8 cellular contexts compared by ENCODE assay signal in the genomic region with DNA sequence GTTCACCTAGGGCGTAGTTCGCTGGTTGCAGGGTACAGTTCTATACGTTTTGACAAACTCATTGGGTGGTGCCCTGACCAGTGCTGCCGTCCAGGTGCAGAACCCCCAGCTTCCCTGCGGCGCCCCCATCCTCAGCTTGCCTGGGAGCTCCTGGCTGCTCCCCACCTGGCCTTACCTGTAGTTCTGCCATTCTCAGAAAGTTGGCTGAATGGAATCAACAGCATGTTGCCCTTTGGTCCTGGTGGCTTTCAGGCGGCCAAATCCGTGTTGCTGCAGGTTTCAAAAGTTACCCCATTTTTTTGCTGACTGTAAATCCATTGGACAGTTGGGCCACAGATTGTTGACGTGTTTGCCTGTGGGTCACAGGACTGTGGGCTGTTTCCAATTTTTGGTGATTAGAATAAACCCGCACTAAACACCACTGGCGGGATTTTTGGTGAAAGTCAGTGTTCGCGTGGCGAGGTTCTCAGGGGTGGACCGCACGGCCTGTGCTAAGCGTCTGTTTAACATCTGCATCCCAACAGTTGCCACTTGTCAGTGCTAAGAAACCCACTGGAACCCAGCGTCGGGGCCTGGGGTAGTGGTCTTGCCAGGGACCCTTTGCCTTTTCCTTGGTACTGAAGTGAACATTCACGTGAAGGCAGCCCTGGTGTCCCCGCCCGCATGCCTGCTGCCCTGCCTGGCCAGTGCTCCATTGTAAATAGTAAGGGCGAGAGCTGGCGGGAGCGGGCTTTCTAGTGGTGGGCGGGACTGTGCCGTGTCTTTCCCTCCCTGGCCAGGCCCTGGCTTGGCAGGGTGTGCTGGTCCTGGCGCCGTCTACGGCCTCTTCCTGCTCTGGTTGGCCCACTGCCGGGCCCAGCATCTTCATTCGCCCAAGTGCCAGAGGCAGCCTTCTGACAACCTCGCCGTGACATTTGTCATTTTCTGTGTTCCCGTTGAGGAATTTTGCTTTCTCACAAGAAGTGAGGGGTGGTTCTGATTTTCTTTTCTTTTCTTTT. TPM values are rescaled to one million over a fixed set of nuclear protein-coding genes. Genes with fewer than 3 reads are reported as not detected.
A peak's percentile ranks its signal among the peaks of the same experiment; 100 is the strongest.
DNase-seq lines count a peak whose midpoint lies in the region; ATAC-seq, FAIRE-seq and TF ChIP-seq lines count a peak whose summit lies in the region.

No MANE protein-coding gene starts in this region.

- peak overlapping the region; percentile 31 to 92 (median 70) for H3K27ac ChIP-seq in pancreas

- intact Hi-C loops in pancreas (cut with DNase I) = no loop called here

- WGBS in pancreas, 2 donors = 41 to 51% methylated on average over 30 to 35 of the region's 35 CpGs

- CTCF ChIA-PET in T-cell (lab: Charles Lee) = no interaction called here

- peaks cover 43 to 65% (median 45%) of the 10 kb centered on the region in 3 donors for H3K4me1 ChIP-seq in pancreas

- H3K36me3 ChIP-seq in pancreas = no peaks in the 10 kb centered on the region

- POLR2A ChIA-PET in T-cell (lab: Charles Lee) = interaction anchor here in 1 of 2 donors (0.6 kb wide), 1 partner anchor 723 kb away, joined by 5 read pairs; no protein-coding TSS in a partner anchor

- H3K27me3 Mint-ChIP-seq in activated T-cell treated with anti-CD3 and anti-CD28 coated beads, Interleukin-2, amount 50 U/mL, for 24 hours = no peaks in the 10 kb centered on the region
- H3K27me3 Mint-ChIP-seq in T-cell = no peaks in the 10 kb centered on the region

- peak overlapping the region; percentile 69 for H3K27ac Mint-ChIP-seq in activated T-cell treated with anti-CD3 and anti-CD28 coated beads, Interleukin-2, amount 50 U/mL, for 24 hours
- no peak overlapping the region for H3K27ac Mint-ChIP-seq in T-cell

- H3K9me3 ChIP-seq in pancreas = no peaks in the 10 kb centered on the region

- ATAC-seq in T-cell (replicated peaks in 1 of 4) (no peak), pancreas (peak; percentile 29 to 59 (median 46)), HG02798 (IDR thresholded peaks at IDR 0.05; ENCODE audit: poor library complexity, unreplicated experiment) (no peak)

- H3K4me1 Mint-ChIP-seq in activated T-cell treated with anti-CD3 and anti-CD28 coated beads, Interleukin-2, amount 50 U/mL, for 24 hours (ENCODE audit: low read depth) = peaks cover 60% of the 10 kb centered on the region
- peaks cover 28 to 57% (median 54%) of the 10 kb centered on the region in 3 donors for H3K4me1 Mint-ChIP-seq in T-cell

- H3K27me3 ChIP-seq in pancreas = no peaks in the 10 kb centered on the region

- H3K4me3 ChIP-seq in fibroblast of pulmonary artery (replicated peaks; ENCODE audit: low read depth, low read length) (no peak overlapping the region), pancreas (no peak overlapping the region)

- DNase-seq in activated T-cell treated with anti-CD3 and anti-CD28 coated beads, Interleukin-2, amount 50 U/mL, for 24 hours = no peak
- DNase-seq in activated T-cell treated with anti-CD3 and anti-CD28 coated beads for 4 hours (no peak), T-cell (no peak), fibroblast of pulmonary artery (ENCODE audit: low read depth) (peak; percentile 67), pancreas (peak; percentile 78 to 93 (median 85)), SKM-1 (lab: John Stamatoyannopoulos, UW; ENCODE audit: unreplicated experiment) (no peak)
- no peak for DNase-seq in activated CD4-positive, CD25-positive, alpha-beta regulatory T cell (lab: John Stamatoyannopoulos, UW)

- no peak for TF ChIP-seq CTCF in fibroblast of pulmonary artery (IDR thresholded peaks at IDR 0.05; ENCODE audit: low read length, missing control alignments)
- no peak for TF ChIP-seq CTCF in pancreas (IDR thresholded peaks at IDR 0.05)

- peaks cover 48% of the 10 kb centered on the region for H3K36me3 Mint-ChIP-seq in activated T-cell treated with anti-CD3 and anti-CD28 coated beads, Interleukin-2, amount 50 U/mL, for 24 hours (ENCODE audit: low read depth)
- H3K36me3 Mint-ChIP-seq in T-cell = no peaks in the 10 kb centered on the region

- H3K9me3 Mint-ChIP-seq in activated T-cell treated with anti-CD3 and anti-CD28 coated beads, Interleukin-2, amount 50 U/mL, for 24 hours = no peaks in the 10 kb centered on the region
- no peaks in the 10 kb centered on the region for H3K9me3 Mint-ChIP-seq in T-cell

- H3K4me3 Mint-ChIP-seq in activated T-cell treated with anti-CD3 and anti-CD28 coated beads, Interleukin-2, amount 50 U/mL, for 24 hours = peak overlapping the region; percentile 70
- H3K4me3 Mint-ChIP-seq in T-cell = peak overlapping the region in 2 of 3 donors; percentile 60 to 88

- FAIRE-seq in pancreas (lab: Jason Lieb, UNC) = no peak

RNA-seq across cellular contexts. Expression of gene DOT1L, which starts 3.3 kb away (rescaled TPM):
- total RNA-seq in T-cell (10 to 100 TPM; 33.4 to 39.3 (median 38.4) TPM), pancreas (10 to 100 TPM; 11.7 to 20.4 (median 14.5) TPM)
- polyA plus RNA-seq in pancreas = 10 to 100 TPM; 14.4 to 34.4 TPM

RNA-seq across cellular contexts. Expression of gene AP3D1, which starts 15.7 kb away (rescaled TPM):
- 10 to 100 TPM; 78.6 to 91.5 (median 86.7) TPM for total RNA-seq in T-cell
- total RNA-seq in pancreas = 100 to 1,000 TPM in 1 of 6 donors, 10 to 100 TPM in 5; 75.2 to 105 (median 83.9) TPM
- polyA plus RNA-seq in pancreas = 100 to 1,000 TPM in 1 of 2 donors, 10 to 100 TPM in 1; 88.3 to 102 TPM

Comparison
In these comparisons a context has a peak if more than half of its experiments do, and no peak if none do; other contexts are left out.
1. DNase-seq: peak in fibroblast of pulmonary artery (single experiment) and pancreas (6 of 6); none in activated T-cell treated with anti-CD3 and anti-CD28 coated beads, Interleukin-2, amount 50 U/mL, for 24 hours (single experiment), activated T-cell treated with anti-CD3 and anti-CD28 coated beads for 4 hours (single experiment), T-cell (0 of 34), SKM-1 (single experiment) and activated CD4-positive, CD25-positive, alpha-beta regulatory T cell (0 of 4).
2. ATAC-seq: peak in pancreas (4 of 4); none in T-cell (0 of 4) and HG02798 (single experiment).